Comparison of ENCODE assay signal across 1 cellular context in genomic region chr17:74443516-74444296, GRCh38.
TF ChIP-seq lines count a peak whose summit lies in the region.

No MANE protein-coding gene starts in this region.

TF ChIP-seq in HepG2, 621 proteins besides CTCF, POLR2A, EP300 and RAD21 (continued from another document):
- TF ChIP-seq FOXO4 (CRISPR knock-in tag; conservative IDR thresholded peaks at IDR 0.05) (0 out of 2 replicates have a peak, but pooled peaks have one; percentile 22), MAFG (CRISPR knock-in tag; IDR thresholded peaks at IDR 0.05) (peak; percentile 78), NR2F1 (CRISPR knock-in tag; IDR thresholded peaks at IDR 0.05) (no peak), AKAP8 (CRISPR knock-in tag; IDR thresholded peaks at IDR 0.05) (peak; percentile 90; the same call in 1 of the 2 replicates), CEBPB (IDR thresholded peaks at IDR 0.05; ENCODE audit: borderline replicate concordance, low read depth, low read length) (no peak), STAG1 (CRISPR knock-in tag; IDR thresholded peaks at IDR 0.05) (no peak), HIVEP1 (CRISPR knock-in tag; IDR thresholded peaks at IDR 0.05) (no peak), E2F2 (CRISPR knock-in tag; IDR thresholded peaks at IDR 0.05; ENCODE audit: borderline replicate concordance) (no peak), U2AF2 (IDR thresholded peaks at IDR 0.05; ENCODE audit: low read depth, low read length) (no peak), ZNF569 (CRISPR knock-in tag; IDR thresholded peaks at IDR 0.05; ENCODE audit: borderline replicate concordance) (no peak), TBX2 (CRISPR knock-in tag; IDR thresholded peaks at IDR 0.05; ENCODE audit: borderline replicate concordance) (0 out of 2 replicates have a peak, but pooled peaks have one; percentile 16), TMF1 (CRISPR knock-in tag; IDR thresholded peaks at IDR 0.05; ENCODE audit: low read depth) (no peak), NRL (CRISPR knock-in tag; IDR thresholded peaks at IDR 0.05; ENCODE audit: borderline replicate concordance) (peak; percentile 15; the same call in 1 of the 2 replicates), NFE2 (CRISPR knock-in tag; IDR thresholded peaks at IDR 0.05) (no peak), ZNF451 (CRISPR knock-in tag; IDR thresholded peaks at IDR 0.05) (no peak), SOX5 (CRISPR knock-in tag; IDR thresholded peaks at IDR 0.05; ENCODE audit: borderline replicate concordance) (no peak), AGO1 (IDR thresholded peaks at IDR 0.05; ENCODE audit: low read depth, low read length, poor library complexity, severe bottlenecking) (no peak), ZFP90 (CRISPR knock-in tag; IDR thresholded peaks at IDR 0.05; ENCODE audit: borderline replicate concordance) (0 out of 2 replicates have a peak, but pooled peaks have one; percentile 3), CAMTA2 (CRISPR knock-in tag; IDR thresholded peaks at IDR 0.05; ENCODE audit: borderline replicate concordance) (peak; percentile 77; the same call in 1 of the 2 replicates), ZNF563 (CRISPR knock-in tag; IDR thresholded peaks at IDR 0.05) (peak; percentile 59; the same call in 1 of the 2 replicates), ZNF580 (CRISPR knock-in tag; IDR thresholded peaks at IDR 0.05; ENCODE audit: borderline replicate concordance, low read depth) (no peak), ZNF142 (CRISPR knock-in tag; IDR thresholded peaks at IDR 0.05) (no peak), ZNF253 (CRISPR knock-in tag; IDR thresholded peaks at IDR 0.05; ENCODE audit: borderline replicate concordance) (no peak), TP53 (CRISPR knock-in tag; conservative IDR thresholded peaks at IDR 0.05) (no peak), CERS6 (CRISPR knock-in tag; IDR thresholded peaks at IDR 0.05) (no peak), KDM5B (CRISPR knock-in tag; IDR thresholded peaks at IDR 0.05; ENCODE audit: borderline replicate concordance) (peak; percentile 52), HDAC1 (CRISPR knock-in tag; IDR thresholded peaks at IDR 0.05) (peak; percentile 14; the same call in 1 of the 2 replicates), SRF (IDR thresholded peaks at IDR 0.05; ENCODE audit: low read depth, low read length) (no peak), CHD2 (IDR thresholded peaks at IDR 0.05; ENCODE audit: low read depth, low read length) (no peak), DMTF1 (CRISPR knock-in tag; IDR thresholded peaks at IDR 0.05) (0 out of 2 replicates have a peak, but pooled peaks have one; percentile 3), PAF1 (CRISPR knock-in tag; IDR thresholded peaks at IDR 0.05) (no peak), ZNF597 (CRISPR knock-in tag; IDR thresholded peaks at IDR 0.05) (no peak), PHF5A (CRISPR knock-in tag; IDR thresholded peaks at IDR 0.05; ENCODE audit: low read depth, unreplicated experiment) (no peak), ZNF468 (CRISPR knock-in tag; IDR thresholded peaks at IDR 0.05) (no peak), SOX6 (IDR thresholded peaks at IDR 0.05) (no peak), SOX6 (CRISPR knock-in tag; IDR thresholded peaks at IDR 0.05) (no peak), ZNF160 (CRISPR knock-in tag; IDR thresholded peaks at IDR 0.05) (no peak), ATF7 (IDR thresholded peaks at IDR 0.05) (no peak), ATF7 (CRISPR knock-in tag; IDR thresholded peaks at IDR 0.05) (no peak), ZNF331 (CRISPR knock-in tag; IDR thresholded peaks at IDR 0.05) (no peak), GABPB1 (CRISPR knock-in tag; IDR thresholded peaks at IDR 0.05) (no peak), ZNF143 (CRISPR knock-in tag; IDR thresholded peaks at IDR 0.05) (no peak), JUND (CRISPR knock-in tag; IDR thresholded peaks at IDR 0.05) (no peak), NFATC3 (CRISPR knock-in tag; IDR thresholded peaks at IDR 0.05) (no peak), POLR2AphosphoS5 (IDR thresholded peaks at IDR 0.05; ENCODE audit: low read depth, low read length) (no peak), CSRNP1 (CRISPR knock-in tag; IDR thresholded peaks at IDR 0.05) (0 out of 2 replicates have a peak, but pooled peaks have one; percentile 50), NFYC (CRISPR knock-in tag; IDR thresholded peaks at IDR 0.05) (no peak), NFKB2 (CRISPR knock-in tag; IDR thresholded peaks at IDR 0.05; ENCODE audit: borderline replicate concordance) (peak; percentile 14; the same call in 1 of the 2 replicates), ZFY (CRISPR knock-in tag; IDR thresholded peaks at IDR 0.05) (no peak)
